18 cellular contexts compared by ENCODE assay signal in the genomic region with DNA sequence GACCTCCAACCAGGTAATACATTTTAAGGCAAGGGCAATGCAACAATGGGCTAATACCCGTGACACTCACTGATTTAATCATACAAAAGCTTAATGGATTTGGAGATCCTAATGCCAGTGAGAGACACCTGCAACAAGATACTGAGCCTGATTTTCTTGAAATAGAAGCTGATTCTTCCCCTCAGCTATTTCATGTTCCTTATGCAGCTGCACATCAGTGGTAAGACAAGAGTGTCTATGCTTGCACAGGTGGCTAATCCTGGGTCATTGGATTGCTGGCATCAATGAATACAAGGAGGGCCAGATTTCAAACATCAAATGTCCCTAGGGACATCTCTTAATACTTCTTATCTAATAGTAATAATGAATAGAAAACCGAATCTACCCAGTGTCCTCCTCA.
"Had no signal": no experiment of that assay in that cellular context is flagged by ENCODE, and none has a peak within 500 bp of the region (broad histone marks: within the 10 kb centered on the region; RNA-seq: fewer than 3 reads in every experiment).

No MANE protein-coding gene starts in this region.

- H3K27ac Mint-ChIP-seq: mesothelial cell of epicardium had no signal

- H3K27ac ChIP-seq: coronary artery, dorsolateral prefrontal cortex, esophagus muscularis mucosa, foreskin keratinocyte, heart right ventricle, left lung, lower lobe of right lung had no signal

- H3K4me1 ChIP-seq: foreskin keratinocyte, left lung, lower lobe of right lung had no signal

- H3K27me3 ChIP-seq: dorsolateral prefrontal cortex, esophagus muscularis mucosa, foreskin keratinocyte, heart right ventricle, left lung had no signal

- H3K36me3 ChIP-seq: esophagus muscularis mucosa, heart right ventricle, left lung, lower lobe of right lung had no signal

- H3K4me3 ChIP-seq: coronary artery, dorsolateral prefrontal cortex, esophagus muscularis mucosa, heart right ventricle, left lung, lower lobe of right lung, mucosa of descending colon had no signal

- H3K36me3 Mint-ChIP-seq: mesothelial cell of epicardium had no signal

- H3K4me3 Mint-ChIP-seq: mesothelial cell of epicardium had no signal

- ATAC-seq: foreskin keratinocyte, heart right ventricle, left cardiac atrium, left lung, left ventricle myocardium superior, lower lobe of right lung, mucosa of descending colon had no signal

- DNase-seq: dermis blood vessel endothelial cell; dorsolateral prefrontal cortex; effector CD4-positive, alpha-beta T cell; effector memory CD4-positive, alpha-beta T cell; foreskin keratinocyte; glutamatergic neuron; head of caudate nucleus; heart right ventricle; hippocampal formation; left cardiac atrium; left lung; left ventricle myocardium superior; lower lobe of right lung; mesenchymal stem cell; mucosa of descending colon had no signal

- H3K9me3 ChIP-seq: esophagus muscularis mucosa, lower lobe of right lung had no signal

- H3K4me1 Mint-ChIP-seq: mesothelial cell of epicardium had no signal
